In the genomic region with DNA sequence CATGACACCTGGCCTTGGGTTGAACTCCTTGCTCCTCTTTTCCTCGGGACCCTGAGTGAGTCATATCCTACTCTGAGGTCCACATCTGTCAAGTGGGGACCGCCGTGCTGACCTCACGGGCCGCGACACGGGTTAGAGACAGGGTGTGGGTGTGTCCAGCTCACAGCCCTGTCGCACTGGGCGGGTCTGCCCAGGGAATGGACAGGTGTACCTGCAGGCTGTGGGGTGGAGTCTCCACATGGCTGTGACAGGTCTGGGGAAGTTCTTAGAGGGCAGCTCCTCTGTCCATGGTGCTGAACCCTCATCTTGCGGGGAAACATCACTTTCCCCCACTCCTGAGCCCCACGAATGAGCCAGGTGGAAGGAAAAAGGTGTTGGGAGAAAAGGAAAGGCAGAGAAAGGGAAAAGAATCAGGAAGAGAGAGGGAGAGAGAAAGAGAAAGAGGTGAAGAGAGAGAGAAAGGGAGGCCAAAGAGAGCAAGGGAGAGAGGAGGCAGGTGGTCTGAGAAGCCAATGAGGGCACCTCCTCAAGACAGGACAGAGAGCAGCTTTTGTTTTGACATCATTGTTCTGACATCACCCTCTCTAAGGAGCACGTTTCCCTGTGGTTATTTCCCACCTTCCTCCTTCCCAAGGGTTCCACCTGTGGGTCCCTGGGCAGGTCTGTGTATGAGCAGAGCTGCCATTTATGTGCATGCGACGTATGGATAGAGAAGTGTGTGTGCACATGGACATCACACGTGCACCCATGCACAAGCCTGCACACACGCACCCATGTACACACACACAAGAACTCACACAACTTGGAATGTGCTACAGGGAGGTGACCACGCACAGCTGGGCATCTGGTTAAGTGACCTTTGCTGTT, we compare ENCODE assay signal across 1 cellular context.
TF ChIP-seq lines count a peak whose summit lies in the region.

No MANE protein-coding gene starts in this region.

TF ChIP-seq in endothelial cell of umbilical vein, 7 proteins besides CTCF, POLR2A, EP300 and RAD21:
- TF ChIP-seq, protein P1, sequence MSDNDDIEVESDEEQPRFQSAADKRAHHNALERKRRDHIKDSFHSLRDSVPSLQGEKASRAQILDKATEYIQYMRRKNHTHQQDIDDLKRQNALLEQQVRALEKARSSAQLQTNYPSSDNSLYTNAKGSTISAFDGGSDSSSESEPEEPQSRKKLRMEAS (IDR thresholded peaks at IDR 0.05; ENCODE audit: insufficient read depth, insufficient read length): no peak
- TF ChIP-seq FOS (IDR thresholded peaks at IDR 0.05; ENCODE audit: borderline replicate concordance, insufficient read depth, low read length) (no peak), JUN (IDR thresholded peaks at IDR 0.05; ENCODE audit: borderline replicate concordance, insufficient read depth, insufficient read length, low read depth) (no peak), EZH2 (IDR thresholded peaks at IDR 0.05; ENCODE audit: borderline replicate concordance, low read depth, low read length, severe bottlenecking) (no peak), GATA2 (IDR thresholded peaks at IDR 0.05; ENCODE audit: insufficient read depth, insufficient read length, low read depth, low read length) (no peak), MYC (IDR thresholded peaks at IDR 0.05; ENCODE audit: low read depth, low read length) (no peak), POLR2AphosphoS5 (IDR thresholded peaks at IDR 0.05; ENCODE audit: insufficient read depth, low read depth, low read length) (no peak)
